17 cellular contexts compared by ENCODE assay signal in the genomic region with DNA sequence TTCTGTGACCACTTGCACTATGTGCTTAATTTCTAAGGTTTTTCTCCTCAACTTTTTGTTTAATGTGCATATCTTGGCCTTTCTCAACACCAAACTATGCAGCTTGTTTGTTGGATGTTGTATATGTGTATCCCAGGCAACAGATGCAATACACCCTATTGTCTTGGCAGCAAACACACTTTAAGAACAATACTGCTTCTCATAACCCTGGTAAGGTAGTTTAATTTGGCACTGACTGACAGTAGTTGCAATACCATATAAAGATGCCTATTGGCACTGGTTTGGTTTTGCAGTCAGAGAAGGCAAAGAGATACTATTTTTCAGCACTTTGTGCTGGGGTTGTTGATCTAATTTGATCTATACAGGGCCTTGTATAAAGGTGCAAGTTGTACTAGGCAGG.
A peak's percentile ranks its signal among the peaks of the same experiment; 100 is the strongest.
DNase-seq lines count a peak whose midpoint lies in the region; ATAC-seq, FAIRE-seq and TF ChIP-seq lines count a peak whose summit lies in the region.
"Had no signal": no experiment of that assay in that cellular context is flagged by ENCODE, and none has a peak within 500 bp of the region (broad histone marks: within the 10 kb centered on the region; RNA-seq: fewer than 3 reads in every experiment).

No MANE protein-coding gene starts in this region.

- H3K9me3 Mint-ChIP-seq in activated naive CD4-positive, alpha-beta T cell treated with anti-CD3 and anti-CD28 coated beads for 36 hours: no peaks in the 10 kb centered on the region
- H3K9me3 Mint-ChIP-seq: activated T-helper 2 cell treated with anti-CD3 and anti-CD28 coated beads, Interferon-gamma antibody, Interleukin-2, Interleukin-4, amounts not matched to agents 10 μg/mL and 5 μg/mL and 100 μg/mL, durations not matched to agents 14 hours and 24 hours and 36 hours had no signal

- H3K27ac ChIP-seq in pancreas: no peak overlapping the region
- H3K27ac ChIP-seq: upper lobe of left lung had no signal

- H3K4me1 ChIP-seq in pancreas: no peaks in the 10 kb centered on the region
- H3K4me1 ChIP-seq: upper lobe of left lung had no signal

- intact Hi-C loops in pancreas (cut with DNase I): no loop called here
- intact Hi-C loops in activated naive CD4-positive, alpha-beta T cell treated with anti-CD3 and anti-CD28 coated beads for 36 hours (cut with micrococcal nuclease): no loop called here

- no peaks in the 10 kb centered on the region for H3K36me3 ChIP-seq in pancreas
- H3K36me3 ChIP-seq: upper lobe of left lung had no signal

- TF ChIP-seq CTCF in pancreas (IDR thresholded peaks at IDR 0.05): no peak

- no peaks in the 10 kb centered on the region for H3K27me3 ChIP-seq in pancreas
- H3K27me3 ChIP-seq: upper lobe of left lung had no signal

- H3K27me3 Mint-ChIP-seq in activated naive CD4-positive, alpha-beta T cell treated with anti-CD3 and anti-CD28 coated beads for 36 hours (ENCODE audit: low read depth): no peaks in the 10 kb centered on the region

- H3K9me3 ChIP-seq in pancreas: no peaks in the 10 kb centered on the region
- H3K9me3 ChIP-seq: upper lobe of left lung had no signal

- no peak overlapping the region for H3K4me3 Mint-ChIP-seq in activated naive CD4-positive, alpha-beta T cell treated with anti-CD3 and anti-CD28 coated beads for 36 hours

- DNase-seq in NCI-H2081 (lab: John Stamatoyannopoulos, UW) (peak; percentile 36 to 81), NCI-H2081 treated with DMSO at 0.1 percent for 48 hours (lab: John Stamatoyannopoulos, UW) (no peak), NCI-H774 (lab: John Stamatoyannopoulos, UW) (peak; percentile 16), dedifferentiated amniotic fluid mesenchymal stem cell (ENCODE audit: extremely low spot score) (peak; percentile 53), pancreas (no peak), CD1c-positive myeloid dendritic cell (ENCODE audit: extremely low spot score) (no peak)
- no peak for DNase-seq in activated naive CD4-positive, alpha-beta T cell treated with anti-CD3 and anti-CD28 coated beads for 36 hours
- DNase-seq: activated CD4-positive, alpha-beta T cell treated with anti-CD3 and anti-CD28 coated beads, Interleukin-2, amount 50 U/mL, for 4 hours; caudate nucleus; NCI-H1930; occipital lobe; T-helper 2 cell; upper lobe of left lung had no signal

- no peak overlapping the region for H3K4me3 ChIP-seq in pancreas
- H3K4me3 ChIP-seq: upper lobe of left lung had no signal

- no peak overlapping the region for H3K27ac Mint-ChIP-seq in activated naive CD4-positive, alpha-beta T cell treated with anti-CD3 and anti-CD28 coated beads for 36 hours
- H3K27ac Mint-ChIP-seq: activated T-helper 2 cell treated with anti-CD3 and anti-CD28 coated beads, Interferon-gamma antibody, Interleukin-2, Interleukin-4, amounts not matched to agents 10 μg/mL and 5 μg/mL and 100 μg/mL, durations not matched to agents 14 hours and 24 hours and 36 hours had no signal

- CTCF ChIA-PET in activated naive CD4-positive, alpha-beta T cell treated with anti-CD3 and anti-CD28 coated beads for 36 hours (lab: Charles Lee): no interaction called here

- ATAC-seq in pancreas (peak in 3 of 4 donors; percentile 76 to 86 (median 78)), HG03159 (IDR thresholded peaks at IDR 0.05; ENCODE audit: unreplicated experiment) (no peak)

- H3K4me1 Mint-ChIP-seq in activated naive CD4-positive, alpha-beta T cell treated with anti-CD3 and anti-CD28 coated beads for 36 hours (ENCODE audit: low read depth): no peaks in the 10 kb centered on the region

- no peak for FAIRE-seq in pancreas (lab: Jason Lieb, UNC)
- FAIRE-seq: A204.1, D721Med had no signal

- no peaks in the 10 kb centered on the region for H3K36me3 Mint-ChIP-seq in activated naive CD4-positive, alpha-beta T cell treated with anti-CD3 and anti-CD28 coated beads for 36 hours (ENCODE audit: low read depth)

Comparison
In these comparisons a context has a peak if more than half of its experiments do, and no peak if none do; other contexts are left out.
1. DNase-seq: peak in NCI-H2081 (2 of 2), NCI-H774 (single experiment) and dedifferentiated amniotic fluid mesenchymal stem cell (single experiment); none in NCI-H2081 treated with DMSO at 0.1 percent for 48 hours (single experiment), pancreas (0 of 6), activated naive CD4-positive, alpha-beta T cell treated with anti-CD3 and anti-CD28 coated beads for 36 hours (single experiment) and CD1c-positive myeloid dendritic cell (single experiment).